15 cellular contexts compared by ENCODE assay signal in genomic region chr1:28594661-28595411, GRCh38. TPM values are rescaled to one million over a fixed set of nuclear protein-coding genes. Genes with fewer than 3 reads are reported as not detected.
DNase-seq lines count a peak whose midpoint lies in the region; ATAC-seq, FAIRE-seq and TF ChIP-seq lines count a peak whose summit lies in the region.
"Had no signal": no experiment of that assay in that cellular context is flagged by ENCODE, and none has a peak within 500 bp of the region (broad histone marks: within the 10 kb centered on the region; RNA-seq: fewer than 3 reads in every experiment).

No MANE protein-coding gene starts in this region.

- H3T11ph ChIP-seq in H9 (ENCODE audit: low read length), result no peak overlapping the region

- TF ChIP-seq CTCF in H9 (conservative IDR thresholded peaks at IDR 0.05) (no peak), nephron progenitor cell (IDR thresholded peaks at IDR 0.05) (no peak)

- no peak overlapping the region for H4K91ac ChIP-seq in H9 (ENCODE audit: insufficient read length, low read depth, low read length)

- H3K27ac Mint-ChIP-seq in H9 (peak overlapping the region; percentile 45 to 94 (median 84); a peak in 6 of 7 replicates), nephron progenitor cell (no peak overlapping the region), T-cell (no peak overlapping the region)
- H3K27ac Mint-ChIP-seq: CD14-positive monocyte; effector memory CD8-positive, alpha-beta T cell had no signal

- H3K4me2 ChIP-seq in H9 (ENCODE audit: insufficient read depth, insufficient read length, low read length), result no peak overlapping the region

- H3K4me3 Mint-ChIP-seq in H9 (peak overlapping the region; percentile 4 to 55; a peak in 3 of 5 replicates), nephron progenitor cell (peak overlapping the region; percentile 3), T-cell (no peak overlapping the region)
- H3K4me3 Mint-ChIP-seq: CD14-positive monocyte; effector memory CD8-positive, alpha-beta T cell had no signal

- H3K14ac ChIP-seq in H9 (ENCODE audit: insufficient read depth, low read length), result no peak overlapping the region

- no CpG with 5 or more reads among the region's 7 CpGs for WGBS in H9 (ENCODE audit: extremely low coverage, insufficient read length, low lambda C conversion rate)

- H2AFZ ChIP-seq in H9 (ENCODE audit: low read length), result no peak overlapping the region

- H3K27ac ChIP-seq in H9 (ENCODE audit: insufficient read length, low read depth, low read length), result no peak overlapping the region
- H3K27ac ChIP-seq: heart left ventricle had no signal

- no peaks in the 10 kb centered on the region for H4K20me1 ChIP-seq in H9 (ENCODE audit: control insufficient read depth, insufficient read depth, insufficient read length)

- H3K18ac ChIP-seq in H9 (ENCODE audit: insufficient read length, low read depth, low read length), result no peak overlapping the region

- peaks cover 3% of the 10 kb centered on the region; the same call in 1 of the 2 replicates for H3K4me1 ChIP-seq in H9 (ENCODE audit: insufficient read depth, low read length)

- no peaks in the 10 kb centered on the region for H3K27me3 ChIP-seq in H9 (ENCODE audit: insufficient read depth, low read length)
- H3K27me3 ChIP-seq: heart left ventricle had no signal

- no peak overlapping the region for H4K5ac ChIP-seq in H9 (ENCODE audit: insufficient read length, low read depth, low read length)

- H2BK15ac ChIP-seq in H9 (ENCODE audit: low read depth, low read length), result no peak overlapping the region

- no peak overlapping the region for H3K4ac ChIP-seq in H9 (ENCODE audit: low read depth, low read length)

- H3K4me1 Mint-ChIP-seq in H9 (peaks cover 37 to 42% of the 10 kb centered on the region in 2 experiments), nephron progenitor cell (peaks cover 24% of the 10 kb centered on the region), T-cell (peaks cover 0 to 8% (median 5%) of the 10 kb centered on the region in 3 donors)

- POLR2A ChIA-PET in T-cell (lab: Charles Lee), result no interaction called here

- H2BK20ac ChIP-seq in H9 (ENCODE audit: low read depth, low read length, poor library complexity, severe bottlenecking), result no peak overlapping the region

- DNase-seq in H9 (peak; percentile 85), RCC 7860 (ENCODE audit: low spot score) (peak; percentile 88), dermis blood vessel endothelial cell (peak; percentile 63), nephron progenitor cell (no peak), T-cell (no peak), NCI-H345 treated with DMSO at 0.1 percent for 48 hours (lab: John Stamatoyannopoulos, UW; ENCODE audit: unreplicated experiment) (no peak)
- DNase-seq in activated effector memory CD4-positive, alpha-beta T cell treated with anti-CD3 and anti-CD28 coated beads, Interleukin-2, amount 50 U/mL, for 16 hours, result no peak
- DNase-seq: activated CD4-positive, alpha-beta T cell treated with anti-CD3 and anti-CD28 coated beads, Interleukin-2, amount 50 U/mL, for 4 hours; effector memory CD8-positive, alpha-beta T cell; heart left ventricle; left ventricle myocardium superior; NCI-H1105 had no signal

- no peak overlapping the region for H3K23ac ChIP-seq in H9 (ENCODE audit: insufficient read length, low read depth, low read length)

- H4K8ac ChIP-seq in H9 (replicated peaks; ENCODE audit: insufficient read length, low read depth, low read length), result no peak overlapping the region

- H2BK120ac ChIP-seq in H9 (ENCODE audit: low read depth, low read length, poor library complexity, severe bottlenecking), result no peak overlapping the region

- H3K36me3 Mint-ChIP-seq in H9 (ENCODE audit: insufficient read depth in 1 of 3, low read depth in 3 of 3) (peaks cover 0 to 6% (median 4%) of the 10 kb centered on the region in 3 experiments; a peak in 3 of 7 replicates), nephron progenitor cell (ENCODE audit: low read depth) (no peaks in the 10 kb centered on the region), T-cell (peaks cover 4% of the 10 kb centered on the region)

- H2BK12ac ChIP-seq in H9 (ENCODE audit: insufficient read length, low read depth, low read length), result no peak overlapping the region

- peak; percentile 89 for FAIRE-seq in RCC 7860 (lab: Jason Lieb, UNC)

- H3K79me1 ChIP-seq in H9 (ENCODE audit: insufficient read depth, low read depth, low read length, poor library complexity, severe bottlenecking), result no peaks in the 10 kb centered on the region

- H3K56ac ChIP-seq in H9 (ENCODE audit: insufficient read length, low read depth, low read length), result no peak overlapping the region

- H3K9me3 ChIP-seq in H9 (ENCODE audit: control insufficient read depth, low read depth, low read length), result no peaks in the 10 kb centered on the region
- H3K9me3 ChIP-seq: heart left ventricle had no signal

- ATAC-seq in HG02973 (IDR thresholded peaks at IDR 0.05; ENCODE audit: unreplicated experiment) (no peak), T-cell (replicated peaks in 1 of 4) (no peak)
- ATAC-seq: effector memory CD8-positive, alpha-beta T cell; heart left ventricle; left ventricle myocardium superior had no signal

- H3K23me2 ChIP-seq in H9 (ENCODE audit: insufficient read length, low read depth, low read length, poor library complexity, severe bottlenecking), result peaks cover 5% of the 10 kb centered on the region

- no peak overlapping the region for H3K9ac ChIP-seq in H9 (ENCODE audit: extremely low read depth, insufficient read length, low read length)

- H3K9me3 Mint-ChIP-seq in H9 (no peaks in the 10 kb centered on the region), nephron progenitor cell (no peaks in the 10 kb centered on the region), T-cell (no peaks in the 10 kb centered on the region)
- H3K9me3 Mint-ChIP-seq: CD14-positive monocyte; effector memory CD8-positive, alpha-beta T cell had no signal

- H3K27me3 Mint-ChIP-seq in H9 (ENCODE audit: low read depth), result peaks cover 7% of the 10 kb centered on the region
- H3K27me3 Mint-ChIP-seq in nephron progenitor cell (ENCODE audit: low read depth, poor library complexity), result peaks cover 29% of the 10 kb centered on the region
- peaks cover 0 to 7% of the 10 kb centered on the region in 2 donors for H3K27me3 Mint-ChIP-seq in T-cell

- H2AK5ac ChIP-seq in H9 (ENCODE audit: insufficient read length, low read length), result no peak overlapping the region

- no peaks in the 10 kb centered on the region for H3K79me2 ChIP-seq in H9 (ENCODE audit: insufficient read depth, low read length)

- CTCF ChIA-PET in T-cell (lab: Charles Lee), result no interaction called here

- H2BK5ac ChIP-seq in H9 (ENCODE audit: insufficient read length, low read length), result no peak overlapping the region

RNA-seq across cellular contexts. Expression of gene RAB42, which starts 2.8 kb away (rescaled TPM):
- total RNA-seq in H9 (2021) (13.2 and 15.6 TPM in 2 replicates), dermis blood vessel endothelial cell (2.5 and 8.8 TPM in 2 replicates), T-cell (not detected)

RNA-seq across cellular contexts. Expression of gene TRNAU1AP, which starts 42.0 kb away (rescaled TPM):
- total RNA-seq in H9 (2021) (42.2 and 45.0 TPM in 2 replicates), dermis blood vessel endothelial cell (20.6 and 28.2 TPM in 2 replicates), T-cell (10 to 100 TPM; 28.6 to 47.6 (median 41.3) TPM)

RNA-seq across cellular contexts. Expression of gene TAF12, which starts 48.0 kb away (rescaled TPM):
- 22.1 and 23.6 TPM in 2 replicates for total RNA-seq in H9 (2021)
- 18.1 and 28.6 TPM in 2 replicates for total RNA-seq in dermis blood vessel endothelial cell
- total RNA-seq in T-cell, result 10 to 100 TPM; 17.3 to 22.7 (median 20.6) TPM

RNA-seq across cellular contexts. Expression of gene RNU11, which starts 53.6 kb away (rescaled TPM):
- total RNA-seq in H9 (2021), result not detected in 2 replicates
- not detected in 2 replicates for total RNA-seq in dermis blood vessel endothelial cell
- not detected for total RNA-seq in T-cell
- total RNA-seq: heart left ventricle, left ventricle myocardium superior, NCI-H460 had no signal

Comparison
In these comparisons a context has a peak if more than half of its experiments do, and no peak if none do; other contexts are left out.
1. DNase-seq: peak in H9 (single experiment), RCC 7860 (single experiment) and dermis blood vessel endothelial cell (single experiment); none in nephron progenitor cell (single experiment), activated effector memory CD4-positive, alpha-beta T cell treated with anti-CD3 and anti-CD28 coated beads, Interleukin-2, amount 50 U/mL, for 16 hours (single experiment), T-cell (0 of 34) and NCI-H345 treated with DMSO at 0.1 percent for 48 hours (single experiment).
2. H3K27ac Mint-ChIP-seq: peak in H9 (3 of 3); none in nephron progenitor cell (single experiment) and T-cell (0 of 2).
3. H3K4me3 Mint-ChIP-seq: peak in H9 (2 of 2) and nephron progenitor cell (single experiment); none in T-cell (0 of 3).